Comparison of ENCODE assay signal across 15 cellular contexts in genomic region chr16:46858151-46858550, GRCh38. TPM values are rescaled to one million over a fixed set of nuclear protein-coding genes. Genes with fewer than 3 reads are reported as not detected.
DNase-seq lines count a peak whose midpoint lies in the region; ATAC-seq and TF ChIP-seq lines count a peak whose summit lies in the region.
"Had no signal": no experiment of that assay in that cellular context is flagged by ENCODE, and none has a peak within 500 bp of the region (broad histone marks: within the 10 kb centered on the region; RNA-seq: fewer than 3 reads in every experiment).

No MANE protein-coding gene starts in this region.

- H3K36me3 ChIP-seq in skeletal muscle tissue (ENCODE audit: control insufficient read depth in 3 of 3, insufficient read depth in 3 of 3, low read length in 3 of 3) (no peaks in the 10 kb centered on the region), suprapubic skin (no peaks in the 10 kb centered on the region)
- H3K36me3 ChIP-seq: HAP-1, SJSA1 had no signal

- intact Hi-C loops in dorsolateral prefrontal cortex (cut with DNase I) (loop anchor here in 1 of 2 donors (10.0 kb wide), 1 partner anchor 1307 kb away; no protein-coding TSS in a partner anchor), Right ventricle myocardium superior (cut with DNase I) (no loop called here)

- DNase-seq in ELF-1 (ENCODE audit: low read depth, low spot score) (peak; percentile 71), dorsolateral prefrontal cortex (no peak), NCI-H69 (lab: John Stamatoyannopoulos, UW) (no peak), suprapubic skin (ENCODE audit: low spot score in 2 of 2) (no peak), Right ventricle myocardium superior (no peak)
- DNase-seq: CD8-positive, alpha-beta memory T cell; DMS79; NCI-H2029 had no signal

- no peak for ATAC-seq in Right ventricle myocardium superior (ENCODE audit: poor library complexity)

- no peak for TF ChIP-seq EP300 in suprapubic skin (IDR thresholded peaks at IDR 0.05)

- H3K4me1 ChIP-seq in skeletal muscle tissue (ENCODE audit: control insufficient read depth in 3 of 3, insufficient read depth in 3 of 3, low read length in 3 of 3) = peaks cover 16 to 25% (median 19%) of the 10 kb centered on the region in 3 donors
- peaks cover 10% of the 10 kb centered on the region for H3K4me1 ChIP-seq in suprapubic skin

- 74% methylated on average over 6 of the region's 6 CpGs for WGBS in suprapubic skin

- H3K27ac ChIP-seq in dorsolateral prefrontal cortex (peak overlapping the region in 55 of 59 donors; percentile 34 to 93 (median 73)), layer of hippocampus (ENCODE audit: low read depth, low read length) (peak overlapping the region; percentile 32), skeletal muscle tissue (ENCODE audit: low read depth, low read length) (peak overlapping the region; percentile 69), suprapubic skin (no peak overlapping the region)
- H3K27ac ChIP-seq: C4-2B, KMS-11, SJSA1 had no signal

- no peak for TF ChIP-seq POLR2A in suprapubic skin (IDR thresholded peaks at IDR 0.05)

- TF ChIP-seq CTCF in dorsolateral prefrontal cortex (IDR thresholded peaks at IDR 0.05 in 54 of 56, conservative IDR thresholded peaks at IDR 0.05 in 2 of 56; ENCODE audit: low read depth in 1 of 56, partially characterized antibody in 56 of 56) (no peak), suprapubic skin (IDR thresholded peaks at IDR 0.05) (no peak)

- no peaks in the 10 kb centered on the region for H3K9me3 ChIP-seq in skeletal muscle tissue (ENCODE audit: control insufficient read depth in 3 of 3, low read length in 3 of 3)
- H3K9me3 ChIP-seq in suprapubic skin = no peaks in the 10 kb centered on the region
- H3K9me3 ChIP-seq: HAP-1, SJSA1 had no signal

- H3K27me3 ChIP-seq in dorsolateral prefrontal cortex (no peaks in the 10 kb centered on the region), layer of hippocampus (ENCODE audit: control insufficient read depth, insufficient read depth, low read length) (no peaks in the 10 kb centered on the region), skeletal muscle tissue (ENCODE audit: control insufficient read depth in 3 of 3, insufficient read depth in 3 of 3, low read length in 3 of 3) (no peaks in the 10 kb centered on the region), suprapubic skin (no peaks in the 10 kb centered on the region)
- H3K27me3 ChIP-seq: SJSA1 had no signal

- H3K4me3 ChIP-seq in dorsolateral prefrontal cortex (no peak overlapping the region), skeletal muscle tissue (ENCODE audit: low read length in 3 of 3) (no peak overlapping the region), suprapubic skin (no peak overlapping the region)
- H3K4me3 ChIP-seq: GM12878, HAP-1, SJSA1 had no signal

- peak overlapping the region; percentile 17 to 54 (median 27) for H3K9ac ChIP-seq in skeletal muscle tissue (ENCODE audit: low read depth in 1 of 3, low read length in 3 of 3)
- H3K9ac ChIP-seq: KMS-11 had no signal

RNA-seq across cellular contexts. Expression of gene GPT2, which starts 26.0 kb away (rescaled TPM):
- 100 to 1,000 TPM in 10 of 120 experiments, 10 to 100 TPM in 110; 45.9 to 230 (median 67.8) TPM for total RNA-seq in dorsolateral prefrontal cortex
- total RNA-seq in skeletal muscle tissue = 15.7 TPM
- 100 to 1,000 TPM in 1 of 4 donors, 10 to 100 TPM in 3; 65.7 to 100 (median 85.0) TPM for total RNA-seq in suprapubic skin
- 22.9 TPM for total RNA-seq in Right ventricle myocardium superior

RNA-seq across cellular contexts. Expression of gene C16orf87, which starts 27.2 kb away (rescaled TPM):
- total RNA-seq in dorsolateral prefrontal cortex = 10 to 100 TPM in 94 of 120 experiments, 1 to 10 TPM in 26; 5.9 to 21.2 (median 12.9) TPM
- 11.0 TPM for total RNA-seq in skeletal muscle tissue
- total RNA-seq in suprapubic skin = 10 to 100 TPM in 1 of 4 donors, 1 to 10 TPM in 3; 4.9 to 12.6 (median 6.8) TPM
- total RNA-seq in Right ventricle myocardium superior = 12.9 TPM
